1 cellular context compared by ENCODE assay signal in the genomic region with DNA sequence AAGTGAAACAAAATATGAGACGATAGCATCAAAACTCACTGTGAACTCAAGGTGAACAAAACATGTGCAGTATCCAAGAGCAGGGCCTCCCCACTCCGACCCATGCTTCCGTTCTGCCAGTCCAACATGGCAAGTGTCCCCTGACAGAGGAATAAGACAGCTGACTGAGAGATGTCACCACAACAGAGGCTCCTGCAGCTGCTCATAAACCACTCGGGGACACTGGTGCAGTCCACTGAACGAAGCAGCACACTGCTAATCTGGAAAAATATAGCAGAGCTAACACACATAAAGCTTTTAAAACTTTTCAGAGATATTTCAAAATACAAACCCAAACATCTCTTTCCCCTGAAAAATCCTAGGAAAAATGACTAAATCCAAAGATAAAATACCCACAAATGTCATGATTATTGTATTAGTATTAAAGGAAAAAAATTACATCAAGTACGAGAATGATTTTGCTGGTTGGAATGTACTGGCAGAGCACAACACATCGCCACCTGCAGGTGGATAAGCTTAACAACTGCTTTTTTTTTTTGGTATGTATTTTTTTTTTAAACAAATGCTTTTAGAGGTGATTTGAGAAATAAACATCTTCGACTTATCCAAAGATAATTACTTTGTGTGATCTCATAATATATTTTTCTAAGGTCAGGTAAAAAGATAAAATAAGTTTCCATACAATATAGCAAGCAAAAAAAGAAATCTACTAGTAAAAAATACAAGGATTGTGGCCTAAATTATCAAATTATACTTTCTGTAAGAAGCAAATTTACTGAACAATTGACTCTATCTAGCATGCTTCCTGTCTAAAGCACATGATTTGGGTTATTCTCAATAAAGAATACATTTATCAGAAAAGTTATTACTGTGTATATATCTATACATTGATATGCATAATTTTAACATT.
A peak's percentile ranks its signal among the peaks of the same experiment; 100 is the strongest.
TF ChIP-seq lines count a peak whose summit lies in the region.

No MANE protein-coding gene starts in this region.

TF ChIP-seq in H1, 55 proteins besides CTCF, POLR2A, EP300 and RAD21:
- TF ChIP-seq CHD7 (IDR thresholded peaks at IDR 0.05; ENCODE audit: insufficient replicate concordance, low read length) (no peak), TEAD4 (IDR thresholded peaks at IDR 0.05; ENCODE audit: low read depth, low read length) (peak; percentile 42; the same call in 1 of the 2 replicates)
